ENCODE assay signal across 15 cellular contexts in genomic region chr2:99512081-99512480, GRCh38. TPM values are rescaled to one million over a fixed set of nuclear protein-coding genes. Genes with fewer than 3 reads are reported as not detected.
DNase-seq lines count a peak whose midpoint lies in the region; ATAC-seq and TF ChIP-seq lines count a peak whose summit lies in the region.
"Had no signal": no experiment of that assay in that cellular context is flagged by ENCODE, and none has a peak within 500 bp of the region (broad histone marks: within the 10 kb centered on the region; RNA-seq: fewer than 3 reads in every experiment).

No MANE protein-coding gene starts in this region.

- no peak for TF ChIP-seq CTCF in heart left ventricle (IDR thresholded peaks at IDR 0.05)

- intact Hi-C loops in heart left ventricle (cut with DNase I) = no loop called here

- H3K4me1 ChIP-seq in heart left ventricle = peaks cover 0 to 23% (median 8%) of the 10 kb centered on the region in 12 donors

- DNase-seq in NCI-H446 (lab: John Stamatoyannopoulos, UW) = peak; percentile 53 to 88
- DNase-seq in cerebellum (ENCODE audit: low spot score) = peak; percentile 82
- DNase-seq in heart left ventricle = peak in 1 of 5 donors; percentile 27
- peak; percentile 7 for DNase-seq in pons (ENCODE audit: low spot score)
- no peak for DNase-seq in DMS 273 treated with DMSO at 0.1 percent for 48 hours (lab: John Stamatoyannopoulos, UW)
- DNase-seq: Caco-2, DMS53, MG63, NCI-H1105 treated with DMSO at 0.1 percent for 48 hours, NCI-H187 treated with DMSO at 0.1 percent for 48 hours, NCI-H526 treated with DMSO at 0.1 percent for 48 hours, PC-9 had no signal

- no peaks in the 10 kb centered on the region for H3K9me3 ChIP-seq in heart left ventricle
- H3K9me3 ChIP-seq: Caco-2, MG63 had no signal

- 17 to 40% (median 26%) methylated on average over 2 of the region's 2 CpGs for WGBS in heart left ventricle, 4 donors

- H3K27me3 ChIP-seq in heart left ventricle = no peaks in the 10 kb centered on the region
- H3K27me3 ChIP-seq: MG63 had no signal

- ATAC-seq in heart left ventricle (peak; percentile 81 to 89 (median 84)), HG03571 (IDR thresholded peaks at IDR 0.05; ENCODE audit: unreplicated experiment) (no peak), GM18907 (IDR thresholded peaks at IDR 0.05; ENCODE audit: unreplicated experiment) (no peak)
- ATAC-seq: HepG2 had no signal

- peak overlapping the region in 9 of 12 donors; percentile 36 to 79 (median 53) for H3K27ac ChIP-seq in heart left ventricle
- H3K27ac ChIP-seq: PC-9 had no signal

- no peak overlapping the region for H3K4me3 ChIP-seq in heart left ventricle
- H3K4me3 ChIP-seq: MG63, PC-9 had no signal

- TF ChIP-seq POLR2A in heart left ventricle (IDR thresholded peaks at IDR 0.05) = no peak

- H3K36me3 ChIP-seq in heart left ventricle = no peaks in the 10 kb centered on the region
- H3K36me3 ChIP-seq: MG63 had no signal

RNA-seq across cellular contexts. Expression of gene REV1, which starts 22.3 kb away (rescaled TPM):
- total RNA-seq in cerebellum (99.2 TPM), heart left ventricle (10 to 100 TPM; 24.7 to 76.1 (median 32.8) TPM)
- 10 to 100 TPM; 14.7 to 18.0 TPM for polyA plus RNA-seq in heart left ventricle

Comparison
In these comparisons a context has a peak if more than half of its experiments do, and no peak if none do; other contexts are left out.
1. ATAC-seq: peak in heart left ventricle (4 of 4); none in HG03571 (single experiment) and GM18907 (single experiment).